ENCODE assay signal across 8 cellular contexts in genomic region chr2:102703748-102704147, GRCh38. TPM values are rescaled to one million over a fixed set of nuclear protein-coding genes. Genes with fewer than 3 reads are reported as not detected.
DNase-seq lines count a peak whose midpoint lies in the region; ATAC-seq and TF ChIP-seq lines count a peak whose summit lies in the region.

No MANE protein-coding gene starts in this region.

- intact Hi-C loops in CD4-positive, alpha-beta T cell (cut with DNase I, micrococcal nuclease) = loop anchor here (1.0 to 10.0 kb wide), 6 partner anchors 86 to 231 kb away; partner anchors contain the start of genes SLC9A2 (in 2 of the 2) and SLC9A4 (in 2 of the 2)
- intact Hi-C loops in OCI-LY7 (cut with micrococcal nuclease; ENCODE audit: unreplicated experiment) (no loop called here), thyroid gland (cut with DNase I) (no loop called here)

- no peaks in the 10 kb centered on the region for H3K9me3 ChIP-seq in CD4-positive, alpha-beta T cell (ENCODE audit: control insufficient read depth, low read length)
- H3K9me3 ChIP-seq in OCI-LY7 (ENCODE audit: low read length) (no peaks in the 10 kb centered on the region), thyroid gland (no peaks in the 10 kb centered on the region)

- no peaks in the 10 kb centered on the region for H3K9me2 ChIP-seq in OCI-LY7 (ENCODE audit: insufficient read depth, low read length)

- no peaks in the 10 kb centered on the region for H3K27me3 ChIP-seq in CD4-positive, alpha-beta T cell (ENCODE audit: control insufficient read depth, insufficient read depth, low read length)
- H3K27me3 ChIP-seq in thyroid gland = no peaks in the 10 kb centered on the region

- ATAC-seq in CD4-positive, alpha-beta T cell (ENCODE audit: poor library complexity) = peak; percentile 24
- peak; percentile 56 for ATAC-seq in GM18861 (IDR thresholded peaks at IDR 0.05; ENCODE audit: unreplicated experiment)
- no peak for ATAC-seq in HG03520 (IDR thresholded peaks at IDR 0.05; ENCODE audit: unreplicated experiment)

- no peaks in the 10 kb centered on the region for H3K79me2 ChIP-seq in OCI-LY7 (ENCODE audit: insufficient read depth, low read depth, low read length)

- H3K4me1 Mint-ChIP-seq in CD4-positive, alpha-beta T cell (ENCODE audit: low read depth) = no peaks in the 10 kb centered on the region
- H3K4me1 Mint-ChIP-seq in glutamatergic neuron (ENCODE audit: low read depth, unreplicated experiment) = peaks cover 10% of the 10 kb centered on the region

- H3K4me3 ChIP-seq in OCI-LY7 (ENCODE audit: low read depth, low read length, poor library complexity, severe bottlenecking) (no peak overlapping the region), fibroblast of villous mesenchyme (ENCODE audit: low read depth, low read length) (no peak overlapping the region), thyroid gland (replicated peaks in 1 of 3) (no peak overlapping the region)

- peak; percentile 47 for TF ChIP-seq CTCF in CD4-positive, alpha-beta T cell (IDR thresholded peaks at IDR 0.05)
- TF ChIP-seq CTCF in OCI-LY7 (conservative IDR thresholded peaks at IDR 0.05; ENCODE audit: low read length) (peak; percentile 63), fibroblast of villous mesenchyme (IDR thresholded peaks at IDR 0.05; ENCODE audit: insufficient read depth, low read depth, low read length) (peak; percentile 21), thyroid gland (IDR thresholded peaks at IDR 0.05) (peak in 3 of 6 experiments; percentile 35 to 44 (median 43)), glutamatergic neuron (IDR thresholded peaks at IDR 0.05; ENCODE audit: partially characterized antibody, unreplicated experiment) (no peak)

- H3K36me3 Mint-ChIP-seq in CD4-positive, alpha-beta T cell (ENCODE audit: low read depth) = no peaks in the 10 kb centered on the region
- H3K36me3 Mint-ChIP-seq in glutamatergic neuron (ENCODE audit: unreplicated experiment) = no peaks in the 10 kb centered on the region

- H3K27ac Mint-ChIP-seq in CD4-positive, alpha-beta T cell = no peak overlapping the region
- H3K27ac Mint-ChIP-seq in glutamatergic neuron (ENCODE audit: unreplicated experiment) = no peak overlapping the region

- H2AFZ ChIP-seq in OCI-LY7 (ENCODE audit: low read length) = no peak overlapping the region

- CTCF ChIA-PET in CD4-positive, alpha-beta T cell (lab: Charles Lee) = no interaction called here
- CTCF ChIA-PET in OCI-LY7 (lab: Charles Lee; ENCODE audit: unreplicated experiment) = no interaction called here

- BruUV-seq in OCI-LY7 (replicated peaks; lab: Mats Ljungman, UMichigan) = no TSS peak

- H3K4me3 Mint-ChIP-seq in CD4-positive, alpha-beta T cell = no peak overlapping the region
- no peak overlapping the region for H3K4me3 Mint-ChIP-seq in glutamatergic neuron (ENCODE audit: unreplicated experiment)

- no peaks in the 10 kb centered on the region for H3K27me3 Mint-ChIP-seq in CD4-positive, alpha-beta T cell
- H3K27me3 Mint-ChIP-seq in glutamatergic neuron (ENCODE audit: unreplicated experiment) = no peaks in the 10 kb centered on the region

- TF ChIP-seq POLR2A in thyroid gland (IDR thresholded peaks at IDR 0.05) = no peak

- no peak for DNase-seq in CD4-positive, alpha-beta T cell
- DNase-seq in OCI-LY7 (ENCODE audit: low spot score) (peak; percentile 7), fibroblast of villous mesenchyme (ENCODE audit: low read depth) (peak; percentile 7), thyroid gland (peak; percentile 17 to 28), GF-D8 (lab: John Stamatoyannopoulos, UW) (no peak), glutamatergic neuron (no peak)

- POLR2A ChIA-PET in CD4-positive, alpha-beta T cell (lab: Charles Lee) = no interaction called here
- POLR2A ChIA-PET in OCI-LY7 (lab: Charles Lee) = no interaction called here

- H3K9me3 Mint-ChIP-seq in CD4-positive, alpha-beta T cell = no peaks in the 10 kb centered on the region
- H3K9me3 Mint-ChIP-seq in glutamatergic neuron (ENCODE audit: unreplicated experiment) = peaks cover 2% of the 10 kb centered on the region

- H4K20me1 ChIP-seq in OCI-LY7 (ENCODE audit: insufficient read depth, low read length) = no peaks in the 10 kb centered on the region

- no peaks in the 10 kb centered on the region for H3K4me1 ChIP-seq in OCI-LY7 (ENCODE audit: insufficient read depth, low read length, poor library complexity, severe bottlenecking)
- no peaks in the 10 kb centered on the region for H3K4me1 ChIP-seq in thyroid gland

- no peak overlapping the region for H3K27ac ChIP-seq in CD4-positive, alpha-beta T cell (ENCODE audit: low read depth, low read length)
- H3K27ac ChIP-seq in OCI-LY7 (ENCODE audit: low read depth, low read length, poor library complexity, severe bottlenecking) = no peak overlapping the region
- H3K27ac ChIP-seq in thyroid gland = no peak overlapping the region

- no peak overlapping the region for H3K4me2 ChIP-seq in OCI-LY7 (ENCODE audit: low read length)

- H3K36me3 ChIP-seq in OCI-LY7 (ENCODE audit: insufficient read depth, low read length) (no peaks in the 10 kb centered on the region), thyroid gland (no peaks in the 10 kb centered on the region)

RNA-seq across cellular contexts. Expression of gene TMEM182, which starts 58.1 kb away (rescaled TPM):
- 1 to 10 TPM; 2.0 to 2.7 TPM for total RNA-seq in CD4-positive, alpha-beta T cell
- total RNA-seq in OCI-LY7 (2014; rRNA removed; shearing (Covaris generic)) = 2.1 and 7.2 TPM in 2 replicates
- total RNA-seq in OCI-LY7 (2022) (3.2 and 3.7 TPM in 2 replicates), fibroblast of villous mesenchyme (0.97 and 1.3 TPM in 2 replicates), thyroid gland (1 to 10 TPM; 2.3 to 3.3 (median 2.8) TPM), glutamatergic neuron (ENCODE audit: unreplicated experiment) (5.8 TPM)

Comparison
In these comparisons a context has a peak if more than half of its experiments do, and no peak if none do; other contexts are left out.
1. DNase-seq: peak in OCI-LY7 (single experiment), fibroblast of villous mesenchyme (single experiment) and thyroid gland (2 of 2); none in CD4-positive, alpha-beta T cell (0 of 10), GF-D8 (single experiment) and glutamatergic neuron (single experiment).
2. intact Hi-C loops: an anchor here in CD4-positive, alpha-beta T cell (1.0 to 10.0 kb wide); none called in OCI-LY7 and thyroid gland.